Comparison of ENCODE assay signal across 8 cellular contexts in the genomic region with DNA sequence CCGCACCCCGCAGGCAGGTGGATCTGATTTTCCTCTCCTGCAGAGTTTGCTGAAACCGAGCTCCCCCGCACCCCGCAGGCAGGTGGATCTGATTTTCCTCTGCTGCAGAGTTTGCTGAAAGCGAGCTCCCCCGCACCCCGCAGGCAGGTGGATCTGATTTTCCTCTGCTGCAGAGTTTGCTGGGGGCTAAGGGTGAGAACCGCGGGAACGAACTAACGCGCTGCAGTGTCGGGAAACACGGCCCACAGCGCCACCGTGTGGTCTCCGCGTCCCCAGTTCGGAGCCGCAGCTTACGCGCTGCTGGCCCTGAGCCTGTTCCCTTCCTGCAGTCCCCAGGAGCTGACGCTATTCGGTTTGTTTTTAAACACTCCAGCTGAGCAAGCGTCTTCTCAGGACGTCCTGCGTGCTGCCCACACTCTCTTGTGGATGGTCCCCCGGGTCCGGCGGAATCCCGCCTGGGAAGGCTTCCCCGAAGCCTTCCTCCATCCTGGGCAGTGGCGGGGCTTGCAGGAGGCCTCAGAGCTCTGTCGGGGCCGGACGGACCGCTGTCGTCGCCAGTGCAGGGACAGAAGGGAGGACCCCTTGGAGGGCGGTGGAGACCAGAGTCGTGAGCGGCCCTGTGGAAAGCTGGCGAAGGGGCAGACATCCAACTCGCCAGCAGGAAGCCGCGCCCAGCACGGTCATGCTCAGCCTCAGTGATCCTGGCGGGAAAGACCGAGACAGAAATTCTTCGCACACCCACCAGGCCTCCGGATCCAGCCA.
DNase-seq lines count a peak whose midpoint lies in the region; ATAC-seq lines count a peak whose summit lies in the region.

No MANE protein-coding gene starts in this region.

- ATAC-seq in HG03045 (IDR thresholded peaks at IDR 0.05; ENCODE audit: unreplicated experiment), result peak; percentile 76

- peak; percentile 74 for DNase-seq in NCI-H1436 (lab: John Stamatoyannopoulos, UW)
- no peak for DNase-seq in NCI-H1436 treated with DMSO at 0.1 percent for 48 hours (lab: John Stamatoyannopoulos, UW)
- DNase-seq in NCI-H226, result peak; percentile 66
- peak; percentile 66 for DNase-seq in activated CD4-positive, alpha-beta T cell treated with anti-CD3 and anti-CD28 coated beads for 1 hour
- peak; percentile 83 for DNase-seq in cerebellar cortex (ENCODE audit: low spot score)
- peak; percentile 77 for DNase-seq in kidney tubule cell (ENCODE audit: low spot score)
- DNase-seq in stimulated activated CD4-positive, alpha-beta T cell treated with anti-CD3 and anti-CD28 coated beads, Interleukin-1b, Interleukin-23, amount 100 ng/mL, for 24 hours (ENCODE audit: low read depth in 4 of 4, low spot score in 1 of 4), result peak; percentile 63 to 82 (median 68)
